In genomic region chr15:72235298-72235697, GRCh38 we compare ENCODE assay signal across 26 cellular contexts. TPM values are rescaled to one million over a fixed set of nuclear protein-coding genes. Genes with fewer than 3 reads are reported as not detected.
"Had no signal": no experiment of that assay in that cellular context is flagged by ENCODE, and none has a peak within 500 bp of the region (broad histone marks: within the 10 kb centered on the region; RNA-seq: fewer than 3 reads in every experiment).

No MANE protein-coding gene starts in this region.

- H3K9ac ChIP-seq: neural progenitor cell had no signal

- ATAC-seq: activated T-cell treated with anti-CD3 and anti-CD28 coated beads, Interleukin-2, amount 50 U/mL, for 4 hours; left colon; stimulated activated memory B cell treated with anti-CD40 and anti-IgM and Interleukin-4, amounts not matched to agents 10 μg/mL and 1 μg/mL and 100 μg/mL, for 72 hours had no signal

- H3K9me3 Mint-ChIP-seq: activated naive CD4-positive, alpha-beta T cell treated with anti-CD3 and anti-CD28 coated beads for 36 hours; activated naive CD8-positive, alpha-beta T cell treated with anti-CD3 and anti-CD28 coated beads, Interleukin-2, amount 10 ng/mL, durations not matched to agents 7 days and 5 days; activated T-cell treated with anti-CD3 and anti-CD28 coated beads, Interleukin-2, amount 50 U/mL, for 4 hours; endodermal cell; memory B cell; naive B cell; neural progenitor cell; stimulated activated memory B cell treated with anti-CD40 and anti-IgM and Interleukin-4, amounts not matched to agents 10 μg/mL and 1 μg/mL and 100 μg/mL, for 72 hours; T-helper 2 cell treated with Interferon-gamma antibody and Interleukin-4, amounts not matched to agents 5 μg/mL and 100 μg/mL, for 36 hours had no signal

- FAIRE-seq: keratinocyte, TTC549 had no signal

- H3K27ac Mint-ChIP-seq: activated naive CD4-positive, alpha-beta T cell treated with anti-CD3 and anti-CD28 coated beads for 36 hours; activated naive CD8-positive, alpha-beta T cell treated with anti-CD3 and anti-CD28 coated beads, Interleukin-2, amount 10 ng/mL, durations not matched to agents 7 days and 5 days; endodermal cell; memory B cell; naive B cell; neural progenitor cell; stimulated activated memory B cell treated with anti-CD40 and anti-IgM and Interleukin-4, amounts not matched to agents 10 μg/mL and 1 μg/mL and 100 μg/mL, for 72 hours; T-helper 2 cell treated with Interferon-gamma antibody and Interleukin-4, amounts not matched to agents 5 μg/mL and 100 μg/mL, for 36 hours had no signal

- H3K27me3 Mint-ChIP-seq: activated naive CD8-positive, alpha-beta T cell treated with anti-CD3 and anti-CD28 coated beads, Interleukin-2, amount 10 ng/mL, durations not matched to agents 7 days and 5 days; memory B cell; naive B cell; stimulated activated memory B cell treated with anti-CD40 and anti-IgM and Interleukin-4, amounts not matched to agents 10 μg/mL and 1 μg/mL and 100 μg/mL, for 72 hours had no signal

- H3K27me3 ChIP-seq: esophagus squamous epithelium, sigmoid colon, testis, uterus had no signal

- H3K27ac ChIP-seq: coronary artery, esophagus squamous epithelium, neural progenitor cell, sigmoid colon, testis, uterus had no signal

- H3K36me3 ChIP-seq: neural progenitor cell, uterus had no signal

- H3K36me3 Mint-ChIP-seq: neural progenitor cell had no signal

- H2AFZ ChIP-seq: neural progenitor cell had no signal

- H3K4me1 ChIP-seq: uterus had no signal

- DNase-seq: activated CD4-positive, alpha-beta T cell treated with anti-CD3 and anti-CD28 coated beads for 1 hour; activated effector memory CD4-positive, alpha-beta T cell treated with Interleukin-2 at 50 U/mL for 16 hours; activated naive CD4-positive, alpha-beta T cell treated with anti-CD3 and anti-CD28 coated beads for 36 hours; activated naive CD8-positive, alpha-beta T cell treated with anti-CD3 and anti-CD28 coated beads, Interleukin-2, amount 10 ng/mL, durations not matched to agents 7 days and 5 days; activated T-cell treated with anti-CD3 and anti-CD28 coated beads, Interleukin-2, amount 50 U/mL, for 4 hours; amniotic stem cell; cerebellar nuclear complex; endodermal cell; esophagus squamous epithelium; left colon; naive B cell; retina; sigmoid colon; stimulated activated CD4-positive, alpha-beta T cell treated with anti-CD3 and anti-CD28 coated beads, Interleukin-15, amount 100 ng/mL, for 24 hours; testis; trophoblast cell; uterus had no signal

- H3K4me3 Mint-ChIP-seq: activated naive CD4-positive, alpha-beta T cell treated with anti-CD3 and anti-CD28 coated beads for 36 hours; activated naive CD8-positive, alpha-beta T cell treated with anti-CD3 and anti-CD28 coated beads, Interleukin-2, amount 10 ng/mL, durations not matched to agents 7 days and 5 days; activated T-cell treated with anti-CD3 and anti-CD28 coated beads, Interleukin-2, amount 50 U/mL, for 4 hours; endodermal cell; memory B cell; neural progenitor cell; stimulated activated memory B cell treated with anti-CD40 and anti-IgM and Interleukin-4, amounts not matched to agents 10 μg/mL and 1 μg/mL and 100 μg/mL, for 72 hours; T-helper 2 cell treated with Interferon-gamma antibody and Interleukin-4, amounts not matched to agents 5 μg/mL and 100 μg/mL, for 36 hours had no signal

- H3K4me3 ChIP-seq: coronary artery, esophagus squamous epithelium, neural progenitor cell, sigmoid colon, smooth muscle cell, testis, uterus had no signal

- H3K4me2 ChIP-seq: neural progenitor cell, smooth muscle cell had no signal

- H3K9me3 ChIP-seq: esophagus squamous epithelium, sigmoid colon, testis, uterus had no signal

RNA-seq across cellular contexts. Expression of gene GRAMD2A, which starts 37.7 kb away (rescaled TPM):
- total RNA-seq: activated naive CD4-positive, alpha-beta T cell treated with anti-CD3 and anti-CD28 coated beads for 36 hours; activated naive CD8-positive, alpha-beta T cell treated with anti-CD3 and anti-CD28 coated beads, Interleukin-2, amount 10 ng/mL, durations not matched to agents 7 days and 5 days; activated T-cell treated with anti-CD3 and anti-CD28 coated beads, Interleukin-2, amount 50 U/mL, for 4 hours; glomerular endothelial cell had no signal
